ENCODE assay signal across 22 cellular contexts in genomic region chr3:146052046-146052790, GRCh38.
"Had no signal": no experiment of that assay in that cellular context is flagged by ENCODE, and none has a peak within 500 bp of the region (broad histone marks: within the 10 kb centered on the region; RNA-seq: fewer than 3 reads in every experiment).

No MANE protein-coding gene starts in this region.

- H3K9ac ChIP-seq: parathyroid adenoma had no signal

- H3K27me3 ChIP-seq: breast epithelium, gastrocnemius medialis, spleen, tibial nerve had no signal

- H3K27ac ChIP-seq: breast epithelium, gastrocnemius medialis, parathyroid adenoma, psoas muscle, tibial nerve had no signal

- H3K27me3 Mint-ChIP-seq: activated CD8-positive, alpha-beta T cell treated with anti-CD3 and anti-CD28 coated beads for 36 hours; activated T-helper 17 cell treated with anti-CD3 and anti-CD28 coated beads, Interleukin-2, amount 50 U/mL, for 72 hours; memory B cell had no signal

- H3K4me3 ChIP-seq: breast epithelium, gastrocnemius medialis, psoas muscle, spleen, tibial nerve had no signal

- H3K4me3 Mint-ChIP-seq: activated CD8-positive, alpha-beta T cell treated with anti-CD3 and anti-CD28 coated beads for 36 hours; activated T-cell treated with anti-CD3 and anti-CD28 coated beads, Interleukin-2, amount 50 U/mL, for 4 hours; activated T-helper 17 cell treated with anti-CD3 and anti-CD28 coated beads, Interleukin-2, amount 50 U/mL, for 72 hours; memory B cell; naive thymus-derived CD8-positive, alpha-beta T cell; neural crest cell; WTC11 had no signal

- H2AFZ ChIP-seq: parathyroid adenoma had no signal

- H3K36me3 ChIP-seq: breast epithelium, gastrocnemius medialis, spleen, tibial nerve had no signal

- H3K9me3 ChIP-seq: breast epithelium, gastrocnemius medialis, psoas muscle, spleen, tibial nerve had no signal

- H3K4me1 ChIP-seq: breast epithelium, gastrocnemius medialis, psoas muscle, spleen, tibial nerve had no signal

- H3K9me3 Mint-ChIP-seq: activated CD8-positive, alpha-beta T cell treated with anti-CD3 and anti-CD28 coated beads for 36 hours; activated T-cell treated with anti-CD3 and anti-CD28 coated beads, Interleukin-2, amount 50 U/mL, for 4 hours; activated T-helper 17 cell treated with anti-CD3 and anti-CD28 coated beads, Interleukin-2, amount 50 U/mL, for 72 hours; memory B cell; WTC11 had no signal

- H3K27ac Mint-ChIP-seq: activated CD8-positive, alpha-beta T cell treated with anti-CD3 and anti-CD28 coated beads for 36 hours; activated T-helper 17 cell treated with anti-CD3 and anti-CD28 coated beads, Interleukin-2, amount 50 U/mL, for 72 hours; memory B cell; naive thymus-derived CD8-positive, alpha-beta T cell; WTC11 had no signal

- H3K4me1 Mint-ChIP-seq: activated T-helper 17 cell treated with anti-CD3 and anti-CD28 coated beads, Interleukin-2, amount 50 U/mL, for 72 hours; memory B cell; naive thymus-derived CD8-positive, alpha-beta T cell had no signal

- H3K36me3 Mint-ChIP-seq: memory B cell; naive thymus-derived CD8-positive, alpha-beta T cell; WTC11 had no signal

- DNase-seq: activated CD4-positive, alpha-beta T cell treated with anti-CD3 and anti-CD28 coated beads for 1 hour; activated CD4-positive, alpha-beta T cell treated with anti-CD3 and anti-CD28 coated beads, Interleukin-2, amount 50 U/mL, for 1 hour; activated CD8-positive, alpha-beta T cell treated with anti-CD3 and anti-CD28 coated beads for 36 hours; activated gamma-delta T cell treated with Interleukin-2 at 50 U/mL for 16 hours; activated naive CD4-positive, alpha-beta T cell treated with anti-CD3 and anti-CD28 coated beads, Interleukin-2, amount 50 U/mL, for 16 hours; activated T-cell treated with anti-CD3 and anti-CD28 coated beads, Interleukin-2, amount 50 U/mL, for 4 hours; central memory CD4-positive, alpha-beta T cell; gastrocnemius medialis; glutamatergic neuron; kidney; naive thymus-derived CD8-positive, alpha-beta T cell; psoas muscle; spleen; stimulated activated naive CD4-positive, alpha-beta T cell; T-helper 2 cell had no signal
